10 cellular contexts compared by ENCODE assay signal in the genomic region with DNA sequence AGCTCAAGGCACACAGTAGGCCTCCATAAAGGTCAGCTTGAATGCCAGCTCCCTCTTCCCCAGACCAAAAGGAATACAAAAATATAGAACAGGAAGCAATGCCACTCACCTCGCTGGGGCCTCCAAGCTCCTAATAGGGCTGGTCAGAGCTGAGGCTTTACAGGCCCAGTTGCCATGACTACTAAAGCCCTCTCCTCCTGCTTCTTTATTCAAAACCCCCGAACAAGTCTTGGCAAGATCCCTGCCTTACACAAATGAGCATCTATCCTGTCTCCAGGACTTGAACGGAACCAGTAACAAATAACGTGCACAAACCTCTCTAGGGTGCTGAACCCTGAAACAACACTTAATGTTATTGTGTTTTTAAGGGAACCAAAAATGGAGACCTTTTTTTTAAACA.
DNase-seq lines count a peak whose midpoint lies in the region; ATAC-seq and TF ChIP-seq lines count a peak whose summit lies in the region.
"Had no signal": no experiment of that assay in that cellular context is flagged by ENCODE, and none has a peak within 500 bp of the region (broad histone marks: within the 10 kb centered on the region; RNA-seq: fewer than 3 reads in every experiment).

No MANE protein-coding gene starts in this region.

- H2AFZ ChIP-seq in hepatocyte (no peak overlapping the region), PC-3 (ENCODE audit: low read length) (no peak overlapping the region)

- no peak for TF ChIP-seq CTCF in hepatocyte (IDR thresholded peaks at IDR 0.05; ENCODE audit: poor library complexity)
- no peak for TF ChIP-seq CTCF in PC-3 (conservative IDR thresholded peaks at IDR 0.05; ENCODE audit: low read depth, low read length)

- H4K20me1 ChIP-seq in hepatocyte (ENCODE audit: insufficient read depth, poor library complexity, severe bottlenecking) (no peaks in the 10 kb centered on the region), PC-3 (ENCODE audit: low read length) (no peaks in the 10 kb centered on the region)

- H3K79me2 ChIP-seq in hepatocyte (no peaks in the 10 kb centered on the region), PC-3 (ENCODE audit: low read length) (no peaks in the 10 kb centered on the region)

- POLR2A ChIA-PET in PC-3 (lab: Charles Lee; ENCODE audit: unreplicated experiment): no interaction called here

- peak; percentile 55 for DNase-seq in DMS53 (lab: John Stamatoyannopoulos, UW)
- DNase-seq in DMS53 treated with DMSO at 0.1 percent for 48 hours (lab: John Stamatoyannopoulos, UW; ENCODE audit: unreplicated experiment): no peak
- DNase-seq in SJSA1 (ENCODE audit: low read depth in 1 of 2, low spot score in 2 of 2): no peak
- peak; percentile 11 for DNase-seq in hepatocyte (ENCODE audit: low spot score)
- no peak for DNase-seq in PC-3
- no peak for DNase-seq in COLO668 (lab: John Stamatoyannopoulos, UW; ENCODE audit: unreplicated experiment)
- DNase-seq: activated naive CD4-positive, alpha-beta T cell treated with anti-CD3 and anti-CD28 coated beads, Interleukin-2, amount 50 U/mL, for 16 hours had no signal

- no peaks in the 10 kb centered on the region for H3K27me3 ChIP-seq in SJSA1 (replicated peaks)
- no peaks in the 10 kb centered on the region for H3K27me3 ChIP-seq in hepatocyte
- H3K27me3 ChIP-seq in skeletal muscle tissue (ENCODE audit: control insufficient read depth in 3 of 3, insufficient read depth in 3 of 3, low read length in 3 of 3): no peaks in the 10 kb centered on the region
- no peaks in the 10 kb centered on the region for H3K27me3 ChIP-seq in PC-3 (ENCODE audit: low read length)

- H3K27ac ChIP-seq in SJSA1 (peak overlapping the region; percentile 33), hepatocyte (peak overlapping the region; percentile 30), skeletal muscle tissue (ENCODE audit: low read depth, low read length) (peak overlapping the region; percentile 21), PC-3 (ENCODE audit: low read length) (no peak overlapping the region)
- H3K27ac ChIP-seq: 22Rv1 had no signal

- intact Hi-C loops in PC-3 (cut with micrococcal nuclease): no loop called here

- ATAC-seq in PC-3: no peak
- ATAC-seq in GM18858 (IDR thresholded peaks at IDR 0.05; ENCODE audit: unreplicated experiment): no peak

- CTCF ChIA-PET in PC-3 (lab: Charles Lee): no interaction called here

- no peak overlapping the region for H3K4me2 ChIP-seq in hepatocyte
- H3K4me2 ChIP-seq in PC-3 (ENCODE audit: low read length): no peak overlapping the region

- H3K9me2 ChIP-seq in hepatocyte (replicated peaks; ENCODE audit: insufficient read depth): no peaks in the 10 kb centered on the region
- no peaks in the 10 kb centered on the region for H3K9me2 ChIP-seq in PC-3 (replicated peaks; ENCODE audit: low read length)

- no peaks in the 10 kb centered on the region for H3K36me3 ChIP-seq in SJSA1
- no peaks in the 10 kb centered on the region for H3K36me3 ChIP-seq in hepatocyte (replicated peaks; ENCODE audit: insufficient read depth, low read depth)
- no peaks in the 10 kb centered on the region for H3K36me3 ChIP-seq in skeletal muscle tissue (ENCODE audit: control insufficient read depth in 3 of 3, insufficient read depth in 3 of 3, low read length in 3 of 3)
- H3K36me3 ChIP-seq in PC-3 (ENCODE audit: low read depth, low read length): no peaks in the 10 kb centered on the region

- H3K9me3 ChIP-seq in SJSA1 (replicated peaks) (no peaks in the 10 kb centered on the region), hepatocyte (ENCODE audit: low read depth) (no peaks in the 10 kb centered on the region), skeletal muscle tissue (ENCODE audit: control insufficient read depth in 3 of 3, low read length in 3 of 3) (no peaks in the 10 kb centered on the region), PC-3 (ENCODE audit: low read length) (no peaks in the 10 kb centered on the region)

- H3F3A ChIP-seq in PC-3 (ENCODE audit: low read length, unreplicated experiment): no peaks in the 10 kb centered on the region

- WGBS in hepatocyte (ENCODE audit: low lambda C conversion rate, missing lambda C conversion rate): 57% methylated on average over 4 of the region's 4 CpGs

- H3K4me3 ChIP-seq in SJSA1: no peak overlapping the region
- no peak overlapping the region for H3K4me3 ChIP-seq in hepatocyte
- no peak overlapping the region for H3K4me3 ChIP-seq in skeletal muscle tissue (ENCODE audit: low read length in 3 of 3)
- H3K4me3 ChIP-seq in PC-3 (ENCODE audit: low read length): no peak overlapping the region

- H3K4me1 ChIP-seq in SJSA1 (replicated peaks) (peaks cover 15% of the 10 kb centered on the region), hepatocyte (ENCODE audit: insufficient read depth) (no peaks in the 10 kb centered on the region), skeletal muscle tissue (ENCODE audit: control insufficient read depth in 3 of 3, insufficient read depth in 3 of 3, low read length in 3 of 3) (peaks cover 18 to 42% (median 18%) of the 10 kb centered on the region in 3 donors), PC-3 (ENCODE audit: insufficient read depth, low read length) (peaks cover 28% of the 10 kb centered on the region)

- H3K9ac ChIP-seq in skeletal muscle tissue (ENCODE audit: low read depth in 1 of 3, low read length in 3 of 3) (no peak overlapping the region), PC-3 (ENCODE audit: low read length) (no peak overlapping the region)

- no TSS peak for BruUV-seq in PC-3 (replicated peaks; lab: Mats Ljungman, UMichigan)

Comparison
In these comparisons a context has a peak if more than half of its experiments do, and no peak if none do; other contexts are left out.
1. DNase-seq: peak in DMS53 (single experiment) and hepatocyte (single experiment); none in DMS53 treated with DMSO at 0.1 percent for 48 hours (single experiment), SJSA1 (0 of 2), PC-3 (single experiment) and COLO668 (single experiment).